In the genomic region with DNA sequence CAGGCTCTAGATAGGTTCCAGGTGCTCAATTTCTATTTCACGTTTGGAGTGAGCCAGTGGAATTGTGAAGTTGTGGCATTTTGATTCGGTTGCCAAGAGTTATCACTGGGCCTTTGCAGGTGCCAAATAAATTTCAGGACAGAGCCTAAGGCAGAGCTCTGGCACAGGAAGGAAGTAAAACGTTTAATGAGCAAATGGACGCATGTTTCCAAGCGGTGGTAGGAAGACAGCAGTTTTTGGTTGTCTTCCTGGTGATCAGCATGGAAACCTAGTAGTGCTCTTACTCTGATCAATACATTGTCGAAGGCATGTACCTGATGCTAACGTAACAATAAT, we compare ENCODE assay signal across 1 cellular context.
TF ChIP-seq lines count a peak whose summit lies in the region.

No MANE protein-coding gene starts in this region.

TF ChIP-seq in HepG2, 621 proteins besides CTCF, POLR2A, EP300 and RAD21 (continued from another document):
- TF ChIP-seq, protein P1, sequence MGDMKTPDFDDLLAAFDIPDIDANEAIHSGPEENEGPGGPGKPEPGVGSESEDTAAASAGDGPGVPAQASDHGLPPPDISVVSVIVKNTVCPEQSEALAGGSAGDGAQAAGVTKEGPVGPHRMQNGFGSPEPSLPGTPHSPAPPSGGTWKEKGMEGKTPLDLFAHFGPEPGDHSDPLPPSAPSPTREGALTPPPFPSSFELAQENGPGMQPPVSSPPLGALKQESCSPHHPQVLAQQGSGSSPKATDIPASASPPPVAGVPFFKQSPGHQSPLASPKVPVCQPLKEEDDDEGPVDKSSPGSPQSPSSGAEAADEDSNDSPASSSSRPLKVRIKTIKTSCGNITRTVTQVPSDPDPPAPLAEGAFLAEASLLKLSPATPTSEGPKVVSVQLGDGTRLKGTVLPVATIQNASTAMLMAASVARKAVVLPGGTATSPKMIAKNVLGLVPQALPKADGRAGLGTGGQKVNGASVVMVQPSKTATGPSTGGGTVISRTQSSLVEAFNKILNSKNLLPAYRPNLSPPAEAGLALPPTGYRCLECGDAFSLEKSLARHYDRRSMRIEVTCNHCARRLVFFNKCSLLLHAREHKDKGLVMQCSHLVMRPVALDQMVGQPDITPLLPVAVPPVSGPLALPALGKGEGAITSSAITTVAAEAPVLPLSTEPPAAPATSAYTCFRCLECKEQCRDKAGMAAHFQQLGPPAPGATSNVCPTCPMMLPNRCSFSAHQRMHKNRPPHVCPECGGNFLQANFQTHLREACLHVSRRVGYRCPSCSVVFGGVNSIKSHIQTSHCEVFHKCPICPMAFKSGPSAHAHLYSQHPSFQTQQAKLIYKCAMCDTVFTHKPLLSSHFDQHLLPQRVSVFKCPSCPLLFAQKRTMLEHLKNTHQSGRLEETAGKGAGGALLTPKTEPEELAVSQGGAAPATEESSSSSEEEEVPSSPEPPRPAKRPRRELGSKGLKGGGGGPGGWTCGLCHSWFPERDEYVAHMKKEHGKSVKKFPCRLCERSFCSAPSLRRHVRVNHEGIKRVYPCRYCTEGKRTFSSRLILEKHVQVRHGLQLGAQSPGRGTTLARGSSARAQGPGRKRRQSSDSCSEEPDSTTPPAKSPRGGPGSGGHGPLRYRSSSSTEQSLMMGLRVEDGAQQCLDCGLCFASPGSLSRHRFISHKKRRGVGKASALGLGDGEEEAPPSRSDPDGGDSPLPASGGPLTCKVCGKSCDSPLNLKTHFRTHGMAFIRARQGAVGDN (CRISPR knock-in tag; IDR thresholded peaks at IDR 0.05): 0 out of 2 replicates have a peak, but pooled peaks have one; percentile 13
- TF ChIP-seq MAFG (CRISPR knock-in tag; IDR thresholded peaks at IDR 0.05) (no peak), ZNF746 (CRISPR knock-in tag; IDR thresholded peaks at IDR 0.05) (0 out of 2 replicates have a peak, but pooled peaks have one; percentile 6), ZNF703 (CRISPR knock-in tag; IDR thresholded peaks at IDR 0.05; ENCODE audit: borderline replicate concordance) (0 out of 2 replicates have a peak, but pooled peaks have one; percentile 11), TBL1XR1 (IDR thresholded peaks at IDR 0.05; ENCODE audit: borderline replicate concordance, low read length, partially characterized antibody) (no peak)
